Comparison of ENCODE assay signal across 22 cellular contexts in the genomic region with DNA sequence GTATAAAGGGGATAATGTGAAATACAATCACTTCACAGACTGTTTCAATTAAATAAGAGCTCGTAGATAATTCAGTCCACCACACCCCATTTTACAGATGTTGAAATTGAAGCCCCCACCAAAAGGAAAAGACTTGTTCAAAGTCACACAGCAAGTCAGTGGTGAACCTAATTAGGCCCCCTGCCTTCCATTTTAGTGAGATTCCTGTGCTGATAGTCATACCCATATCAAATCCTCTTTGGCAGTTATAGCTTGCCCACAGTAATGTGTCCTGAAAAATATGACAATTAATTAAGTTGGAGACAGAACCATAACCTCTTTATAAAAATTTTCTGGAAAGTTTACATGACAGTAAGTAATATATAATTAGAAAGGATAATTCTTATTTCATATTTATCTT. TPM values are rescaled to one million over a fixed set of nuclear protein-coding genes. Genes with fewer than 3 reads are reported as not detected.
"Had no signal": no experiment of that assay in that cellular context is flagged by ENCODE, and none has a peak within 500 bp of the region (broad histone marks: within the 10 kb centered on the region; RNA-seq: fewer than 3 reads in every experiment).

No MANE protein-coding gene starts in this region.

- H3K9me3 ChIP-seq: gastroesophageal sphincter, left ventricle myocardium inferior, prostate gland, thoracic aorta had no signal

- H3K4me1 ChIP-seq: gastroesophageal sphincter, prostate gland had no signal

- H3K4me3 ChIP-seq: gastroesophageal sphincter, left ventricle myocardium inferior, prostate gland, thoracic aorta had no signal

- H3K27me3 ChIP-seq: brain microvascular endothelial cell, gastroesophageal sphincter had no signal

- H3K27ac ChIP-seq: brain microvascular endothelial cell, gastroesophageal sphincter, left ventricle myocardium inferior, prostate gland, thoracic aorta had no signal

- DNase-seq: activated B cell treated with CpG ODN at 0.5 μM for 24 hours; activated CD4-positive, alpha-beta T cell treated with anti-CD3 and anti-CD28 coated beads for 36 hours; activated CD4-positive, alpha-beta T cell treated with anti-CD3 and anti-CD28 coated beads, Interleukin-2, amount 50 U/mL, for 4 hours; activated CD8-positive, alpha-beta memory T cell treated with anti-CD3 and anti-CD28 coated beads for 24 hours; activated CD8-positive, alpha-beta memory T cell treated with anti-CD3 and anti-CD28 coated beads, Interleukin-2, amount 50 U/mL, for 48 hours; activated effector memory CD4-positive, alpha-beta T cell treated with Interleukin-2 at 50 U/mL for 16 hours; activated naive CD4-positive, alpha-beta T cell treated with anti-CD3 and anti-CD28 coated beads for 36 hours; activated naive CD8-positive, alpha-beta T cell treated with anti-CD3 and anti-CD28 coated beads, Interleukin-2, amount 10 ng/mL, durations not matched to agents 7 days and 5 days; activated T-cell treated with anti-CD3 and anti-CD28 coated beads, Interleukin-2, amount 50 U/mL, for 4 hours; brain microvascular endothelial cell; caudate nucleus; dermis blood vessel endothelial cell; effector CD8-positive, alpha-beta T cell; head of caudate nucleus; hypothalamus; left ventricle myocardium inferior; stimulated activated CD4-positive, alpha-beta T cell treated with anti-CD3 and anti-CD28 coated beads, Interleukin-4, amount 100 ng/mL, for 24 hours; stimulated activated naive CD4-positive, alpha-beta T cell treated with Interleukin-2 at 50 U/mL for 16 hours had no signal

- H3K36me3 ChIP-seq: brain microvascular endothelial cell, gastroesophageal sphincter, left ventricle myocardium inferior, prostate gland, thoracic aorta had no signal

RNA-seq across cellular contexts. Expression of a gene that starts 58.0 kb away (rescaled TPM):
- total RNA-seq: activated B cell treated with CpG ODN at 0.5 μM for 24 hours; activated CD4-positive, alpha-beta T cell treated with anti-CD3 and anti-CD28 coated beads for 36 hours; activated naive CD4-positive, alpha-beta T cell treated with anti-CD3 and anti-CD28 coated beads for 36 hours; activated naive CD8-positive, alpha-beta T cell treated with anti-CD3 and anti-CD28 coated beads, Interleukin-2, amount 10 ng/mL, durations not matched to agents 7 days and 5 days; natural killer cell treated with Interleukin-12 subunit alpha and Interleukin-12 subunit beta and Interleukin-15 and Interleukin-18, amount 100 ng/mL, for 72 hours had no signal
